Comparison of ENCODE assay signal across 21 cellular contexts in the genomic region with DNA sequence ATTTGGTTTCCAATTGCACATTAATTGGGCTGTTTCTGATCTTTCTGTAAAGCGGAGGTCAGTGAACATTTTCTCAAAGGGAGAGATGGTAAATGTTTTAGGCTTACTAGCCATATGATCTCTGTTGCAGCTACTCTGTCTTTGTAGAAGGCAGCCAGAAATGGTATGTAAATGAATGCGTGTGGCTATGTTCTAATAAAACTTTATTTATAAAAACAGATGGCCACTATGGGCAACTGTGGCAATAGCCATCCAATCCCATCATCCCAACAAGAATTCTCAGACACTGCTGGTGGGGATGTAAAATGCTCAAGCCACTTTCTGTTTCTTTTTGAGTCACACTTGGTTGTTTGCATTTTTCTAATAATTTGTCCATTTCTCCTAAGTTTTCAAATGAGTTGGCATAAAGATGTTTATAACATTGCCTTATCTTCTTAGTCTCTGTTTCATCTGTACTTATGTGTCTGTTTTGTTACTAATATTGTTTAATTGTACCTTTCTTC.
DNase-seq lines count a peak whose midpoint lies in the region; ATAC-seq and TF ChIP-seq lines count a peak whose summit lies in the region.
"Had no signal": no experiment of that assay in that cellular context is flagged by ENCODE, and none has a peak within 500 bp of the region (broad histone marks: within the 10 kb centered on the region; RNA-seq: fewer than 3 reads in every experiment).

No MANE protein-coding gene starts in this region.

- no peak overlapping the region for H2BK15ac ChIP-seq in IMR-90 (ENCODE audit: low read depth, low read length)

- no peak overlapping the region for H2BK20ac ChIP-seq in IMR-90 (ENCODE audit: low read depth, low read length)

- TF ChIP-seq POLR2A in IMR-90 (IDR thresholded peaks at IDR 0.05; ENCODE audit: low read depth, low read length) (no peak), vagina (IDR thresholded peaks at IDR 0.05) (no peak)

- no peaks in the 10 kb centered on the region for H3K9me3 Mint-ChIP-seq in Calu3 (ENCODE audit: low read depth, unreplicated experiment)

- TF ChIP-seq RAD21 in IMR-90 (IDR thresholded peaks at IDR 0.05; ENCODE audit: low read length), result no peak

- CTCF ChIA-PET in IMR-90 (lab: Yijun Ruan, JAX), result no interaction called here
- CTCF ChIA-PET in Calu3 (lab: Charles Lee), result no interaction called here

- H4K5ac ChIP-seq in IMR-90 (ENCODE audit: low read depth, low read length), result peak overlapping the region; percentile 59; the same call in 1 of the 2 replicates

- no peak overlapping the region for H3K27ac Mint-ChIP-seq in Calu3 (ENCODE audit: unreplicated experiment)
- H3K27ac Mint-ChIP-seq: CD4-positive, CD25-positive, alpha-beta regulatory T cell; CD8-positive, alpha-beta memory T cell; GM23338; HFFc6 had no signal

- H3K27me3 Mint-ChIP-seq in Calu3 (ENCODE audit: unreplicated experiment), result peaks cover 8% of the 10 kb centered on the region

- H3K14ac ChIP-seq in IMR-90 (replicated peaks; ENCODE audit: low read depth, low read length), result no peak overlapping the region

- H3K36me3 Mint-ChIP-seq in Calu3 (ENCODE audit: insufficient read depth, unreplicated experiment), result no peaks in the 10 kb centered on the region
- H3K36me3 Mint-ChIP-seq: CD4-positive, CD25-positive, alpha-beta regulatory T cell had no signal

- POLR2A ChIA-PET in IMR-90 (lab: Charles Lee; ENCODE audit: unreplicated experiment), result no interaction called here

- no peak for TF ChIP-seq CTCF in right atrium auricular region (IDR thresholded peaks at IDR 0.05)
- TF ChIP-seq CTCF in IMR-90 (conservative IDR thresholded peaks at IDR 0.05; ENCODE audit: low read depth, low read length), result no peak
- TF ChIP-seq CTCF in vagina (IDR thresholded peaks at IDR 0.05), result no peak
- no peak for TF ChIP-seq CTCF in Calu3 (IDR thresholded peaks at IDR 0.05; ENCODE audit: unreplicated experiment)

- no peak overlapping the region for H3K23ac ChIP-seq in IMR-90 (ENCODE audit: low read depth, low read length)

- peak overlapping the region; percentile 64; the same call in 1 of the 2 replicates for H3K18ac ChIP-seq in IMR-90 (ENCODE audit: low read depth, low read length)

- H3K9me3 ChIP-seq in right atrium auricular region (no peaks in the 10 kb centered on the region), IMR-90 (ENCODE audit: control insufficient read depth, insufficient read depth, low read length) (no peaks in the 10 kb centered on the region; the same call in 1 of the 2 replicates), vagina (no peaks in the 10 kb centered on the region)
- H3K9me3 ChIP-seq: BE2C had no signal

- H3K27me3 ChIP-seq in right atrium auricular region (no peaks in the 10 kb centered on the region), IMR-90 (ENCODE audit: control insufficient read depth, insufficient read depth, low read length) (no peaks in the 10 kb centered on the region), vagina (no peaks in the 10 kb centered on the region)
- H3K27me3 ChIP-seq: BE2C had no signal

- no peak overlapping the region for H4K91ac ChIP-seq in IMR-90 (ENCODE audit: insufficient read depth, low read depth, low read length)

- H4K20me1 ChIP-seq in IMR-90 (ENCODE audit: insufficient read depth, low read length), result no peaks in the 10 kb centered on the region

- DNase-seq in right atrium auricular region (ENCODE audit: low spot score) (peak; percentile 26), left ventricle myocardium superior (no peak), IMR-90 (peak; percentile 65), ecto neural progenitor cell (ENCODE audit: low spot score) (peak; percentile 0), vagina (ENCODE audit: extremely low spot score in 2 of 2) (no peak), Calu3 (no peak), GOT3 (lab: John Stamatoyannopoulos, UW) (no peak)
- DNase-seq: 8988T; BE2C; C1 segment of cervical spinal cord; CD4-positive, CD25-positive, alpha-beta regulatory T cell; CD8-positive, alpha-beta memory T cell; COR-L47; DMS153; DMS79; H7; HFFc6; KBM-7 had no signal

- H3K4me1 ChIP-seq in right atrium auricular region, result no peaks in the 10 kb centered on the region
- no peaks in the 10 kb centered on the region for H3K4me1 ChIP-seq in IMR-90 (ENCODE audit: control insufficient read depth, insufficient read depth, low read length)
- H3K4me1 ChIP-seq in vagina, result no peaks in the 10 kb centered on the region
- H3K4me1 ChIP-seq: BE2C had no signal

- peak overlapping the region; percentile 75 for H2BK5ac ChIP-seq in IMR-90 (ENCODE audit: low read depth, low read length, poor library complexity, severe bottlenecking)

- no peak overlapping the region for H2AK9ac ChIP-seq in IMR-90 (replicated peaks; ENCODE audit: low read depth, low read length, poor library complexity)

- no peak overlapping the region for H3K56ac ChIP-seq in IMR-90 (ENCODE audit: extremely low read depth, insufficient read depth, low read length)

- H2BK120ac ChIP-seq in IMR-90 (ENCODE audit: low read depth, low read length), result peak overlapping the region; percentile 10; the same call in 1 of the 2 replicates

- no peak overlapping the region for H3K4me2 ChIP-seq in IMR-90 (ENCODE audit: low read depth, low read length)
- H3K4me2 ChIP-seq: GM23338 had no signal

- no CpG with 5 or more reads among the region's 2 CpGs for WGBS in IMR-90 (ENCODE audit: extremely low coverage in 2 of 2, insufficient read length in 1 of 2), 2 experiments

- no peak overlapping the region for H2AFZ ChIP-seq in IMR-90 (replicated peaks; ENCODE audit: low read length, poor library complexity)
- H2AFZ ChIP-seq: GM23338 had no signal

- H3K79me1 ChIP-seq in IMR-90 (ENCODE audit: low read depth in 1 of 2, low read length in 2 of 2), result no peaks in the 10 kb centered on the region

- H3K4ac ChIP-seq in IMR-90 (ENCODE audit: low read depth, low read length), result no peak overlapping the region

- peaks cover 9% of the 10 kb centered on the region for H3K4me1 Mint-ChIP-seq in Calu3 (ENCODE audit: low read depth, unreplicated experiment)
- H3K4me1 Mint-ChIP-seq: CD4-positive, CD25-positive, alpha-beta regulatory T cell; CD8-positive, alpha-beta memory T cell; GM23338 had no signal

- no peak overlapping the region for H3K4me3 Mint-ChIP-seq in Calu3 (ENCODE audit: low read depth, unreplicated experiment)
- H3K4me3 Mint-ChIP-seq: CD4-positive, CD25-positive, alpha-beta regulatory T cell; CD8-positive, alpha-beta memory T cell; GM23338; HFFc6 had no signal

- no peak overlapping the region for H3K9ac ChIP-seq in IMR-90 (ENCODE audit: low read depth, low read length)

- no peak for ATAC-seq in left ventricle myocardium superior
- peak; percentile 90 for ATAC-seq in IMR-90 (ENCODE audit: low read depth)
- ATAC-seq: GM23338, HCT116 had no signal

- H3K36me3 ChIP-seq in right atrium auricular region (no peaks in the 10 kb centered on the region), IMR-90 (ENCODE audit: control insufficient read depth, insufficient read depth, low read length) (no peaks in the 10 kb centered on the region), vagina (no peaks in the 10 kb centered on the region)
- H3K36me3 ChIP-seq: BE2C had no signal

- H2AK5ac ChIP-seq in IMR-90 (ENCODE audit: low read depth, low read length), result no peak overlapping the region

- no peaks in the 10 kb centered on the region; the same call in 1 of the 2 replicates for H3K9me1 ChIP-seq in IMR-90 (ENCODE audit: insufficient read depth, low read length)

- no peak overlapping the region; a peak in 1 of 4 replicates for H4K8ac ChIP-seq in IMR-90 (ENCODE audit: low read depth in 2 of 2, low read length in 2 of 2)

- intact Hi-C loops in left ventricle myocardium superior (cut with micrococcal nuclease) (no loop called here), IMR-90 (cut with micrococcal nuclease) (no loop called here), vagina (cut with DNase I) (no loop called here), Calu3 (cut with micrococcal nuclease; ENCODE audit: unreplicated experiment) (no loop called here)

- in situ Hi-C loops in IMR-90 (cut with MboI; ENCODE audit: low sequenced_read_pairs), result no loop called here

- H3K27ac ChIP-seq in right atrium auricular region (no peak overlapping the region), IMR-90 (ENCODE audit: insufficient read depth, low read length) (no peak overlapping the region), vagina (no peak overlapping the region)
- H3K27ac ChIP-seq: HL-60 had no signal

- no TSS peak for BruUV-seq in IMR-90 (replicated peaks; lab: Mats Ljungman, UMichigan)
- no TSS peak for BruUV-seq in Calu3 (replicated peaks; lab: Mats Ljungman, UMichigan)

- H3K4me3 ChIP-seq in right atrium auricular region (no peak overlapping the region), IMR-90 (ENCODE audit: insufficient read depth, low read depth, low read length) (no peak overlapping the region), vagina (no peak overlapping the region)
- H3K4me3 ChIP-seq: GM23338 had no signal

- dilution Hi-C loops in IMR-90 (cut with HindIII; ENCODE audit: low sequenced_read_pairs, unreplicated experiment), result no loop called here

TF ChIP-seq in IMR-90, 13 proteins besides CTCF, POLR2A, EP300 and RAD21 (continues in another document):
- TF ChIP-seq CHD1 (IDR thresholded peaks at IDR 0.05; ENCODE audit: low read depth, low read length), result no peak
- no peak for TF ChIP-seq RFX5 (IDR thresholded peaks at IDR 0.05; ENCODE audit: low read depth, low read length)
- TF ChIP-seq MXI1 (IDR thresholded peaks at IDR 0.05; ENCODE audit: borderline replicate concordance, low read depth, low read length), result no peak
- TF ChIP-seq BHLHE40 (IDR thresholded peaks at IDR 0.05; ENCODE audit: low read depth, low read length), result no peak
- TF ChIP-seq MAFK (IDR thresholded peaks at IDR 0.05; ENCODE audit: low read depth, low read length), result no peak
- no peak for TF ChIP-seq RCOR1 (IDR thresholded peaks at IDR 0.05; ENCODE audit: insufficient replicate concordance, low read length)
- no peak for TF ChIP-seq MAZ (IDR thresholded peaks at IDR 0.05; ENCODE audit: borderline replicate concordance, low read depth, low read length)
- TF ChIP-seq, protein P1, sequence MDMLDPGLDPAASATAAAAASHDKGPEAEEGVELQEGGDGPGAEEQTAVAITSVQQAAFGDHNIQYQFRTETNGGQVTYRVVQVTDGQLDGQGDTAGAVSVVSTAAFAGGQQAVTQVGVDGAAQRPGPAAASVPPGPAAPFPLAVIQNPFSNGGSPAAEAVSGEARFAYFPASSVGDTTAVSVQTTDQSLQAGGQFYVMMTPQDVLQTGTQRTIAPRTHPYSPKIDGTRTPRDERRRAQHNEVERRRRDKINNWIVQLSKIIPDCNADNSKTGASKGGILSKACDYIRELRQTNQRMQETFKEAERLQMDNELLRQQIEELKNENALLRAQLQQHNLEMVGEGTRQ (IDR thresholded peaks at IDR 0.05; ENCODE audit: low read depth, low read length), result no peak
- no peak for TF ChIP-seq CEBPB (IDR thresholded peaks at IDR 0.05; ENCODE audit: low read depth, low read length)
- no peak for TF ChIP-seq SMC3 (IDR thresholded peaks at IDR 0.05; ENCODE audit: low read depth, low read length)

Comparison
In these comparisons a context has a peak if more than half of its experiments do, and no peak if none do; other contexts are left out.
1. DNase-seq: peak in right atrium auricular region (single experiment), IMR-90 (single experiment) and ecto neural progenitor cell (single experiment); none in left ventricle myocardium superior (single experiment), vagina (0 of 2), Calu3 (single experiment) and GOT3 (single experiment).